In genomic region chr10:11249134-11249533, GRCh38 we compare ENCODE assay signal across 1 cellular context.
TF ChIP-seq lines count a peak whose summit lies in the region.

No MANE protein-coding gene starts in this region.

TF ChIP-seq in GM23338, 12 proteins besides CTCF, POLR2A, EP300 and RAD21 (continued from another document):
- no peak for TF ChIP-seq ZNF462 (CRISPR knock-in tag; IDR thresholded peaks at IDR 0.05)
- TF ChIP-seq CREB1 (CRISPR knock-in tag; IDR thresholded peaks at IDR 0.05; ENCODE audit: low read depth), result no peak
